ENCODE assay signal across 23 cellular contexts in the genomic region with DNA sequence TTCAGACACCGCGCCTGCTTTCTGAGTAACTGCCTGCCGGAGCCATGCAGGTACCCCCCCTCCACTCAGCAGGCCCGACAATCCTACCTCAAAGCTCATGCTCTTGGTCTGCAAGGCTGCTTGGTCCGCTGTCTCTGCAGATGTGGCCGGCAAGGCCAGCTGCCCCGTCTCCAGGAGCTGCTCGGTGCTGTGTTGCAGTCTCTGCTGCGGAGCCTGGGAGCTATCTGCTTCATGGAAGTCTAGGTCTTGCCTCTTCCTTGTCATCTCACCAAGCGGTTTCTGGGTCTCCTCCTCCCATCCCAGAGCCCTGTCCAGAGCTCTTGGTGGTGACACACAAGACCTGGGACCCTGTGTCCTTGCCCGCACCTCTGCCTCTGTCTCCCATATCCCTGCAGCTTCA. TPM values are rescaled to one million over a fixed set of nuclear protein-coding genes. Genes with fewer than 3 reads are reported as not detected.
"Had no signal": no experiment of that assay in that cellular context is flagged by ENCODE, and none has a peak within 500 bp of the region (broad histone marks: within the 10 kb centered on the region; RNA-seq: fewer than 3 reads in every experiment).

No MANE protein-coding gene starts in this region.

- H3K4me3 ChIP-seq: adrenal gland, SJCRH30 had no signal

- H3K4me1 ChIP-seq: adrenal gland, SJCRH30 had no signal

- H3K9ac ChIP-seq: SK-N-SH had no signal

- DNase-seq: activated CD4-positive, alpha-beta memory T cell treated with anti-CD3 and anti-CD28 coated beads, Interleukin-2, amount 10 ng/mL, durations not matched to agents 7 days and 5 days; activated CD4-positive, alpha-beta T cell treated with anti-CD3 and anti-CD28 coated beads, Interleukin-2, amount 10 ng/mL, durations not matched to agents 7 days and 5 days; activated CD4-positive, CD25-positive, alpha-beta regulatory T cell; activated naive CD4-positive, alpha-beta T cell treated with anti-CD3 and anti-CD28 coated beads, Interleukin-2, amount 50 U/mL, for 16 hours; activated naive CD8-positive, alpha-beta T cell treated with anti-CD3 and anti-CD28 coated beads, Interleukin-2, amount 10 ng/mL, durations not matched to agents 7 days and 5 days; activated T-cell treated with anti-CD3 and anti-CD28 coated beads for 4 hours; adrenal gland; anterior cingulate cortex; NCI-H1092; NCI-H1930; NCI-H2171; NCI-H446 treated with DMSO at 0.1 percent for 48 hours; OCI-M1; Right ventricle myocardium superior; RPMI8226; SK-N-SH; T-helper 1 cell had no signal

- H3K27me3 ChIP-seq: adrenal gland, SJCRH30 had no signal

- H3K27ac ChIP-seq: adrenal gland, SJCRH30, VCaP had no signal

- ATAC-seq: Panc1 had no signal

- H3K4me2 ChIP-seq: SK-N-SH had no signal

- H3K9me3 ChIP-seq: adrenal gland, SJCRH30, SK-N-SH had no signal

- H3K36me3 ChIP-seq: adrenal gland, SJCRH30 had no signal

RNA-seq across cellular contexts. Expression of a gene that starts 55.2 kb away (rescaled TPM):
- total RNA-seq: activated CD4-positive, alpha-beta memory T cell treated with anti-CD3 and anti-CD28 coated beads, Interleukin-2, amount 10 ng/mL, durations not matched to agents 7 days and 5 days; activated CD4-positive, alpha-beta T cell treated with anti-CD3 and anti-CD28 coated beads, Interleukin-2, amount 10 ng/mL, durations not matched to agents 7 days and 5 days; activated CD8-positive, alpha-beta memory T cell treated with anti-CD3 and anti-CD28 coated beads for 36 hours; activated naive CD8-positive, alpha-beta T cell treated with anti-CD3 and anti-CD28 coated beads, Interleukin-2, amount 10 ng/mL, durations not matched to agents 7 days and 5 days; MCF 10A; SJCRH30; T-helper 2 cell treated with Interferon-gamma antibody and Interleukin-4, amounts not matched to agents 100 ng/mL and 5 ng/mL, for 36 hours had no signal
- polyA plus RNA-seq: SK-N-SH had no signal
